28 cellular contexts compared by ENCODE assay signal in genomic region chr3:33926998-33927605, GRCh38.
"Had no signal": no experiment of that assay in that cellular context is flagged by ENCODE, and none has a peak within 500 bp of the region (broad histone marks: within the 10 kb centered on the region; RNA-seq: fewer than 3 reads in every experiment).

No MANE protein-coding gene starts in this region.

- H3K4me1 Mint-ChIP-seq: activated CD4-positive, alpha-beta T cell treated with anti-CD3 and anti-CD28 coated beads, Interleukin-2, amount 10 ng/mL, durations not matched to agents 24 days and 14 days; activated naive CD8-positive, alpha-beta T cell treated with anti-CD3 and anti-CD28 coated beads for 36 hours; activated T-helper 17 cell treated with anti-CD3 and anti-CD28 coated beads, Interleukin-2, amount 50 U/mL, for 72 hours had no signal

- H3K4me3 Mint-ChIP-seq: activated CD4-positive, alpha-beta T cell treated with anti-CD3 and anti-CD28 coated beads, Interleukin-2, amount 10 ng/mL, durations not matched to agents 24 days and 14 days; activated CD8-positive, alpha-beta T cell treated with anti-CD3 and anti-CD28 coated beads for 36 hours; activated naive CD8-positive, alpha-beta T cell treated with anti-CD3 and anti-CD28 coated beads for 36 hours; activated T-cell treated with anti-CD3 and anti-CD28 coated beads, Interleukin-2, amount 50 U/mL, for 72 hours; activated T-helper 17 cell treated with anti-CD3 and anti-CD28 coated beads, Interleukin-2, amount 50 U/mL, for 72 hours had no signal

- H3K27me3 ChIP-seq: brain microvascular endothelial cell had no signal

- DNase-seq: activated CD4-positive, alpha-beta T cell treated with anti-CD3 and anti-CD28 coated beads, Interleukin-2, amount 10 ng/mL, durations not matched to agents 24 days and 14 days; activated CD4-positive, alpha-beta T cell treated with anti-CD3 and anti-CD28 coated beads, Interleukin-2, amount 50 U/mL, for 4 hours; activated CD8-positive, alpha-beta T cell treated with anti-CD3 and anti-CD28 coated beads for 36 hours; activated effector memory CD4-positive, alpha-beta T cell treated with anti-CD3 and anti-CD28 coated beads, Interleukin-2, amount 50 U/mL, for 16 hours; activated naive CD4-positive, alpha-beta T cell; activated naive CD4-positive, alpha-beta T cell treated with anti-CD3 and anti-CD28 coated beads, Interleukin-2, amount 50 U/mL, for 16 hours; activated naive CD8-positive, alpha-beta T cell treated with anti-CD3 and anti-CD28 coated beads for 36 hours; activated T-cell treated with anti-CD3 and anti-CD28 coated beads, Interleukin-2, amount 50 U/mL, for 1 hour; activated T-cell treated with anti-CD3 and anti-CD28 coated beads, Interleukin-2, amount 50 U/mL, for 72 hours; amniotic stem cell; aorta; brain microvascular endothelial cell; central memory CD4-positive, alpha-beta T cell; NCI-H1048; NCI-H1105 treated with DMSO at 0.1 percent for 48 hours; NCI-H1436; NCI-H1694; NCI-H1930; NCI-H2081 treated with DMSO at 0.1 percent for 48 hours; NCI-H345; NCI-H510A; NCI-H526; NCI-H748 treated with DMSO at 0.1 percent for 48 hours; NK-92 treated with Interleukin-12 subunit alpha and Interleukin-12 subunit beta, amount 100 ng/mL, for 24 hours; Right ventricle myocardium superior; T1000 had no signal

- H3K27ac Mint-ChIP-seq: activated CD4-positive, alpha-beta T cell treated with anti-CD3 and anti-CD28 coated beads, Interleukin-2, amount 10 ng/mL, durations not matched to agents 24 days and 14 days; activated CD8-positive, alpha-beta T cell treated with anti-CD3 and anti-CD28 coated beads for 36 hours; activated naive CD8-positive, alpha-beta T cell treated with anti-CD3 and anti-CD28 coated beads for 36 hours; activated T-cell treated with anti-CD3 and anti-CD28 coated beads, Interleukin-2, amount 50 U/mL, for 72 hours; activated T-helper 17 cell treated with anti-CD3 and anti-CD28 coated beads, Interleukin-2, amount 50 U/mL, for 72 hours had no signal

- ATAC-seq: activated CD8-positive, alpha-beta T cell treated with anti-CD3 and anti-CD28 coated beads for 36 hours; activated T-cell treated with anti-CD3 and anti-CD28 coated beads, Interleukin-2, amount 50 U/mL, for 72 hours; activated T-helper 17 cell treated with anti-CD3 and anti-CD28 coated beads, Interleukin-2, amount 50 U/mL, for 72 hours had no signal

- H3K36me3 ChIP-seq: brain microvascular endothelial cell had no signal

- FAIRE-seq: TTC549 had no signal

- H3K27ac ChIP-seq: brain microvascular endothelial cell had no signal

- H3K9me3 Mint-ChIP-seq: activated CD4-positive, alpha-beta T cell treated with anti-CD3 and anti-CD28 coated beads, Interleukin-2, amount 10 ng/mL, durations not matched to agents 24 days and 14 days; activated CD8-positive, alpha-beta T cell treated with anti-CD3 and anti-CD28 coated beads for 36 hours; activated naive CD8-positive, alpha-beta T cell treated with anti-CD3 and anti-CD28 coated beads for 36 hours; activated T-cell treated with anti-CD3 and anti-CD28 coated beads, Interleukin-2, amount 50 U/mL, for 72 hours; activated T-helper 17 cell treated with anti-CD3 and anti-CD28 coated beads, Interleukin-2, amount 50 U/mL, for 72 hours had no signal

- H3K36me3 Mint-ChIP-seq: activated naive CD8-positive, alpha-beta T cell treated with anti-CD3 and anti-CD28 coated beads for 36 hours had no signal

- H3K27me3 Mint-ChIP-seq: activated naive CD8-positive, alpha-beta T cell treated with anti-CD3 and anti-CD28 coated beads for 36 hours had no signal
